25 cellular contexts compared by ENCODE assay signal in the genomic region with DNA sequence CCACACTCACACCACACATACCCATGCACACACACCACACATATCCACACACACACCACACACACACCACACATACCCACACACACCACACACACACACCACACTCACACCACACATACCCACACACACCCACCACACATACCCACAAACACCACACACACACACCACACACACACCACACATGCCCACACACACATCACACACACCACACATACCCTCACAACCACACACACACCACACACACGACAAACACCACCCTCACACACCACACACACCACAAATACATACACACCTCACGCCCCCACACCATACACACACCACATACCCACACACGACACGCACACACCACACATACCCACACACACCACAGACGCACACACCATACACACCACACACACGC.
"Had no signal": no experiment of that assay in that cellular context is flagged by ENCODE, and none has a peak within 500 bp of the region (broad histone marks: within the 10 kb centered on the region; RNA-seq: fewer than 3 reads in every experiment).

No MANE protein-coding gene starts in this region.

- H3K4me3 Mint-ChIP-seq: activated CD4-positive, alpha-beta memory T cell treated with anti-CD3 and anti-CD28 coated beads for 36 hours; activated naive CD8-positive, alpha-beta T cell treated with anti-CD3 and anti-CD28 coated beads, Interleukin-2, amount 50 U/mL, for 24 hours; activated T-cell treated with anti-CD3 and anti-CD28 coated beads, Interleukin-2, amount 50 U/mL, for 72 hours; brain; effector memory CD8-positive, alpha-beta T cell; natural killer cell treated with Interleukin-12 subunit alpha and Interleukin-12 subunit beta and Interleukin-15 and Interleukin-18, amount 100 ng/mL, for 72 hours; T-helper 1 cell treated with Interleukin-12 subunit alpha and Interleukin-12 subunit beta and Interleukin-4 antibody, amounts not matched to agents 30 μg/mL and 1 μg/mL, for 36 hours; type B pancreatic cell had no signal

- H3K27me3 Mint-ChIP-seq: activated CD4-positive, alpha-beta memory T cell treated with anti-CD3 and anti-CD28 coated beads for 36 hours; activated naive CD8-positive, alpha-beta T cell treated with anti-CD3 and anti-CD28 coated beads, Interleukin-2, amount 50 U/mL, for 24 hours; brain; type B pancreatic cell had no signal

- H3K27ac ChIP-seq: hepatocyte, left ventricle myocardium inferior, right lobe of liver, testis had no signal

- H3K27ac Mint-ChIP-seq: activated CD4-positive, alpha-beta memory T cell treated with anti-CD3 and anti-CD28 coated beads for 36 hours; activated naive CD8-positive, alpha-beta T cell treated with anti-CD3 and anti-CD28 coated beads, Interleukin-2, amount 50 U/mL, for 24 hours; activated T-cell treated with anti-CD3 and anti-CD28 coated beads, Interleukin-2, amount 50 U/mL, for 72 hours; effector memory CD8-positive, alpha-beta T cell; natural killer cell treated with Interleukin-12 subunit alpha and Interleukin-12 subunit beta and Interleukin-15 and Interleukin-18, amount 100 ng/mL, for 72 hours; T-helper 1 cell treated with Interleukin-12 subunit alpha and Interleukin-12 subunit beta and Interleukin-4 antibody, amounts not matched to agents 30 μg/mL and 1 μg/mL, for 36 hours; type B pancreatic cell had no signal

- H3K4me3 ChIP-seq: hepatocyte, left ventricle myocardium inferior, right lobe of liver, testis had no signal

- H3K4me1 Mint-ChIP-seq: activated naive CD8-positive, alpha-beta T cell treated with anti-CD3 and anti-CD28 coated beads, Interleukin-2, amount 50 U/mL, for 24 hours had no signal

- H3K9me3 Mint-ChIP-seq: activated CD4-positive, alpha-beta memory T cell treated with anti-CD3 and anti-CD28 coated beads for 36 hours; activated naive CD8-positive, alpha-beta T cell treated with anti-CD3 and anti-CD28 coated beads, Interleukin-2, amount 50 U/mL, for 24 hours; T-helper 1 cell treated with Interleukin-12 subunit alpha and Interleukin-12 subunit beta and Interleukin-4 antibody, amounts not matched to agents 30 μg/mL and 1 μg/mL, for 36 hours; type B pancreatic cell had no signal

- H3K4me2 ChIP-seq: hepatocyte had no signal

- H3K36me3 Mint-ChIP-seq: activated CD4-positive, alpha-beta memory T cell treated with anti-CD3 and anti-CD28 coated beads for 36 hours; natural killer cell treated with Interleukin-12 subunit alpha and Interleukin-12 subunit beta and Interleukin-15 and Interleukin-18, amount 100 ng/mL, for 72 hours had no signal

- H3K27me3 ChIP-seq: hepatocyte, right lobe of liver, testis had no signal

- H3K9me3 ChIP-seq: left ventricle myocardium inferior, right lobe of liver, testis had no signal

- H2AFZ ChIP-seq: hepatocyte had no signal

- DNase-seq: activated CD4-positive, alpha-beta memory T cell treated with anti-CD3 and anti-CD28 coated beads for 36 hours; activated CD4-positive, alpha-beta T cell treated with anti-CD3 and anti-CD28 coated beads for 48 hours; activated effector memory CD4-positive, alpha-beta T cell treated with Interleukin-2 at 50 U/mL for 16 hours; activated naive CD4-positive, alpha-beta T cell treated with anti-CD3 and anti-CD28 coated beads, Interleukin-2, amount 50 U/mL, for 16 hours; activated naive CD8-positive, alpha-beta T cell treated with anti-CD3 and anti-CD28 coated beads, Interleukin-2, amount 50 U/mL, for 24 hours; activated T-cell treated with anti-CD3 and anti-CD28 coated beads, Interleukin-2, amount 50 U/mL, for 72 hours; caudate nucleus; dermis blood vessel endothelial cell; effector memory CD8-positive, alpha-beta T cell; foreskin melanocyte; left ventricle myocardium inferior; mammary epithelial cell; midbrain; occipital lobe; right lobe of liver; stimulated activated CD4-positive, alpha-beta T cell treated with anti-CD3 and anti-CD28 coated beads, Interleukin-15, amount 100 ng/mL, for 24 hours; stimulated activated naive CD4-positive, alpha-beta T cell; testis had no signal

- H3K36me3 ChIP-seq: left ventricle myocardium inferior, right lobe of liver had no signal

- H3K79me2 ChIP-seq: hepatocyte had no signal

- FAIRE-seq: endothelial cell of umbilical vein had no signal

- ATAC-seq: activated naive CD8-positive, alpha-beta T cell treated with anti-CD3 and anti-CD28 coated beads, Interleukin-2, amount 50 U/mL, for 24 hours; activated T-cell treated with anti-CD3 and anti-CD28 coated beads, Interleukin-2, amount 50 U/mL, for 72 hours; effector memory CD8-positive, alpha-beta T cell; esophagus mucosa; natural killer cell treated with Interleukin-12 subunit alpha and Interleukin-12 subunit beta and Interleukin-15 and Interleukin-18, amount 100 ng/mL, for 72 hours had no signal

- H3K4me1 ChIP-seq: left ventricle myocardium inferior, right lobe of liver, testis had no signal
